In the genomic region with DNA sequence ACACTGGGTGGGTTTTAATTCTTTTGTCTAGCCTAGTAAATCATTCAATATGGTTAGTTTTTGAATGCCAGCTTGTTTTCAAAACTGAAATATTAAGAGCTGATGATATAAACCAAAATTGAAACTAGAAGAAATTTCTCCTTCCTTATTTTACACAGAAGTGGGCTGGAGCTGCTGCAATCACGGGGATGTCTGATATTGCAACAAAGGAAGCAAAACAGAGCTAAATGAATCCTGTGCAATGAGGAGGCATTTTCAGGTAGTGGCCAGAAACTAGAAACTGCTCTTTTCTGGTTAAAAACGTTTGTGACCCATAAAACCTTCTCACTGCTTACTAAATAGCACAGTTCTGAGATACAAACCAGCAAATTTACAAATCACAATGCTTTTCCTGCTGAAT, we compare ENCODE assay signal across 12 cellular contexts. TPM values are rescaled to one million over a fixed set of nuclear protein-coding genes. Genes with fewer than 3 reads are reported as not detected.
DNase-seq lines count a peak whose midpoint lies in the region; ATAC-seq and TF ChIP-seq lines count a peak whose summit lies in the region.
"Had no signal": no experiment of that assay in that cellular context is flagged by ENCODE, and none has a peak within 500 bp of the region (broad histone marks: within the 10 kb centered on the region; RNA-seq: fewer than 3 reads in every experiment).

No MANE protein-coding gene starts in this region.

- TF ChIP-seq CTCF in prostate gland (IDR thresholded peaks at IDR 0.05): no peak

- H3K9ac ChIP-seq in neuronal stem cell (ENCODE audit: low read depth, low read length, poor library complexity): no peak overlapping the region

- no peak overlapping the region for H2AK5ac ChIP-seq in neuronal stem cell (ENCODE audit: low read depth, low read length)

- no peak overlapping the region for H2BK15ac ChIP-seq in neuronal stem cell (ENCODE audit: low read length)

- no peak overlapping the region for H3K18ac ChIP-seq in neuronal stem cell (ENCODE audit: low read length)

- 30% methylated on average over 2 of the region's 2 CpGs for WGBS in prostate gland
- no CpG with 5 or more reads among the region's 2 CpGs for WGBS in neuronal stem cell (ENCODE audit: extremely low coverage in 2 of 2, insufficient read length in 2 of 2, insufficient replicate concordance in 1 of 2), 2 donors

- no peaks in the 10 kb centered on the region for H3K27me3 Mint-ChIP-seq in dendritic cell treated with granulocyte-macrophage colony-stimulating factor and Interleukin-4, amounts not matched to agents 40 ng/mL and 50 ng/mL, for 4 days
- H3K27me3 Mint-ChIP-seq: type B pancreatic cell had no signal

- H3K23ac ChIP-seq in neuronal stem cell (ENCODE audit: low read depth, low read length, poor library complexity): no peak overlapping the region

- H2BK120ac ChIP-seq in neuronal stem cell (ENCODE audit: low read depth, low read length): no peak overlapping the region

- H3K36me3 Mint-ChIP-seq in dendritic cell treated with granulocyte-macrophage colony-stimulating factor and Interleukin-4, amounts not matched to agents 40 ng/mL and 50 ng/mL, for 4 days (ENCODE audit: low read depth): no peaks in the 10 kb centered on the region
- H3K36me3 Mint-ChIP-seq: type B pancreatic cell had no signal

- intact Hi-C loops in dendritic cell treated with granulocyte-macrophage colony-stimulating factor and Interleukin-4, amounts not matched to agents 40 ng/mL and 50 ng/mL, for 4 days (cut with micrococcal nuclease): loop anchor here (2.0 to 5.0 kb wide), 2 partner anchors 16 to 51 kb away; a partner anchor contains a TSS
- intact Hi-C loops in prostate gland (cut with DNase I): no loop called here

- no peaks in the 10 kb centered on the region for H3K4me1 ChIP-seq in prostate gland (replicated peaks)
- H3K4me1 ChIP-seq in neuronal stem cell (ENCODE audit: control insufficient read depth in 2 of 2, insufficient read depth in 1 of 2, low read depth in 1 of 2, low read length in 2 of 2): no peaks in the 10 kb centered on the region

- H3K9me3 ChIP-seq in prostate gland: no peaks in the 10 kb centered on the region
- no peaks in the 10 kb centered on the region for H3K9me3 ChIP-seq in neuronal stem cell (replicated peaks in 1 of 2; ENCODE audit: control insufficient read depth in 2 of 2, insufficient read depth in 1 of 2, low read depth in 1 of 2, low read length in 2 of 2)

- no peak overlapping the region for H3K14ac ChIP-seq in neuronal stem cell (ENCODE audit: low read length)

- no peak overlapping the region for H2BK12ac ChIP-seq in neuronal stem cell (ENCODE audit: low read length)

- H3K4me3 Mint-ChIP-seq in dendritic cell treated with granulocyte-macrophage colony-stimulating factor and Interleukin-4, amounts not matched to agents 40 ng/mL and 50 ng/mL, for 4 days: peak overlapping the region; percentile 23
- H3K4me3 Mint-ChIP-seq: type B pancreatic cell had no signal

- H3K79me1 ChIP-seq in neuronal stem cell (ENCODE audit: low read depth, low read length): no peaks in the 10 kb centered on the region

- H3K27ac Mint-ChIP-seq in dendritic cell treated with granulocyte-macrophage colony-stimulating factor and Interleukin-4, amounts not matched to agents 40 ng/mL and 50 ng/mL, for 4 days: peak overlapping the region; percentile 66
- H3K27ac Mint-ChIP-seq: type B pancreatic cell had no signal

- H3K27ac ChIP-seq in prostate gland (no peak overlapping the region), neuronal stem cell (replicated peaks; ENCODE audit: low read length) (no peak overlapping the region)
- H3K27ac ChIP-seq: C4-2B had no signal

- H3K4me3 ChIP-seq in prostate gland (no peak overlapping the region), neuronal stem cell (ENCODE audit: low read length in 2 of 2) (no peak overlapping the region)

- H2AFZ ChIP-seq in neuronal stem cell (ENCODE audit: low read length): no peak overlapping the region

- ATAC-seq in GM18502 (IDR thresholded peaks at IDR 0.05; ENCODE audit: poor library complexity, unreplicated experiment): peak; percentile 95
- peak; percentile 92 for ATAC-seq in GM21526 (IDR thresholded peaks at IDR 0.05; ENCODE audit: low FRiP score, unreplicated experiment)
- peak; percentile 67 for ATAC-seq in HG03280 (IDR thresholded peaks at IDR 0.05; ENCODE audit: unreplicated experiment)

- DNase-seq in stimulated activated CD4-positive, alpha-beta T cell treated with anti-CD3 and anti-CD28 coated beads, Interleukin-4, amount 100 ng/mL, for 4 hours: no peak
- no peak for DNase-seq in NAMALWA (ENCODE audit: low spot score)
- DNase-seq in prostate gland (ENCODE audit: low spot score): no peak
- no peak for DNase-seq in neuronal stem cell (ENCODE audit: low spot score)
- DNase-seq: dermis blood vessel endothelial cell; stimulated activated CD4-positive, alpha-beta T cell treated with anti-CD3 and anti-CD28 coated beads, Interleukin-15, amount 100 ng/mL, for 24 hours had no signal

- no peak overlapping the region for H4K91ac ChIP-seq in neuronal stem cell (ENCODE audit: low read depth, low read length, poor library complexity)

- TF ChIP-seq POLR2A in prostate gland (IDR thresholded peaks at IDR 0.05): no peak

- peaks cover 21% of the 10 kb centered on the region for H3K4me1 Mint-ChIP-seq in dendritic cell treated with granulocyte-macrophage colony-stimulating factor and Interleukin-4, amounts not matched to agents 40 ng/mL and 50 ng/mL, for 4 days (ENCODE audit: low read depth)

- H3K4ac ChIP-seq in neuronal stem cell (ENCODE audit: low read length): no peak overlapping the region

- H3K9me3 Mint-ChIP-seq in dendritic cell treated with granulocyte-macrophage colony-stimulating factor and Interleukin-4, amounts not matched to agents 40 ng/mL and 50 ng/mL, for 4 days: no peaks in the 10 kb centered on the region

- H3K4me2 ChIP-seq in neuronal stem cell (ENCODE audit: insufficient read depth, low read length, poor library complexity, severe bottlenecking): no peak overlapping the region

- H2BK5ac ChIP-seq in neuronal stem cell (ENCODE audit: low read length): no peak overlapping the region

- no peak overlapping the region for H4K8ac ChIP-seq in neuronal stem cell (ENCODE audit: low read depth, low read length)

- no peaks in the 10 kb centered on the region for H3K36me3 ChIP-seq in prostate gland
- H3K36me3 ChIP-seq in neuronal stem cell (replicated peaks in 1 of 2; ENCODE audit: control insufficient read depth in 2 of 2, insufficient read depth in 2 of 2, low read length in 2 of 2): no peaks in the 10 kb centered on the region

- H3K27me3 ChIP-seq in prostate gland (replicated peaks; ENCODE audit: insufficient read depth) (no peaks in the 10 kb centered on the region), neuronal stem cell (ENCODE audit: control insufficient read depth in 3 of 3, insufficient read depth in 3 of 3, low read depth in 1 of 3, low read length in 3 of 3) (no peaks in the 10 kb centered on the region)

RNA-seq across cellular contexts. Expression of a gene that starts 16.1 kb away (rescaled TPM):
- 1 to 10 TPM; 6.2 to 6.8 TPM for total RNA-seq in prostate gland
- polyA plus RNA-seq in neuronal stem cell (2013, experiment 1 of 2): 0.03 TPM
- 0.04 TPM for polyA plus RNA-seq in neuronal stem cell (2013, experiment 2 of 2)
